12 cellular contexts compared by ENCODE assay signal in genomic region chr3:172918165-172918564, GRCh38.
DNase-seq lines count a peak whose midpoint lies in the region; ATAC-seq and TF ChIP-seq lines count a peak whose summit lies in the region.
"Had no signal": no experiment of that assay in that cellular context is flagged by ENCODE, and none has a peak within 500 bp of the region (broad histone marks: within the 10 kb centered on the region; RNA-seq: fewer than 3 reads in every experiment).

No MANE protein-coding gene starts in this region.

- H3K4me3 ChIP-seq in choroid plexus epithelial cell (ENCODE audit: low read depth, low read length) (no peak overlapping the region), mucosa of descending colon (no peak overlapping the region), testis (no peak overlapping the region)

- H3K4me1 ChIP-seq in mucosa of descending colon (ENCODE audit: low read depth): no peaks in the 10 kb centered on the region
- no peaks in the 10 kb centered on the region for H3K4me1 ChIP-seq in testis

- H3K36me3 ChIP-seq in mucosa of descending colon (ENCODE audit: low read depth) (no peaks in the 10 kb centered on the region), testis (ENCODE audit: low read depth, missing control alignments) (no peaks in the 10 kb centered on the region)

- no peaks in the 10 kb centered on the region for H3K9me3 ChIP-seq in mucosa of descending colon
- H3K9me3 ChIP-seq in testis: no peaks in the 10 kb centered on the region

- no peaks in the 10 kb centered on the region for H3K27me3 ChIP-seq in testis

- intact Hi-C loops in mucosa of descending colon (cut with DNase I, micrococcal nuclease): no loop called here
- intact Hi-C loops in testis (cut with DNase I; ENCODE audit: low total_unique reads): no loop called here

- TF ChIP-seq POLR2A in testis (IDR thresholded peaks at IDR 0.05): no peak

- TF ChIP-seq CTCF in choroid plexus epithelial cell (conservative IDR thresholded peaks at IDR 0.05; ENCODE audit: low read depth, low read length): no peak
- no peak for TF ChIP-seq CTCF in mucosa of descending colon (IDR thresholded peaks at IDR 0.05)
- TF ChIP-seq CTCF in testis (IDR thresholded peaks at IDR 0.05): no peak
- no peak for TF ChIP-seq CTCF in GM20000 (IDR thresholded peaks at IDR 0.05; ENCODE audit: extremely low read depth, missing control alignments)

- no peak overlapping the region for H3K27ac ChIP-seq in testis

- ATAC-seq in mucosa of descending colon (peak; percentile 56), GM18861 (IDR thresholded peaks at IDR 0.05; ENCODE audit: unreplicated experiment) (no peak)

- peak; percentile 54 for DNase-seq in Daoy (ENCODE audit: low read depth)
- DNase-seq in NCI-H2081 treated with DMSO at 0.1 percent for 48 hours (lab: John Stamatoyannopoulos, UW): peak; percentile 81
- peak; percentile 60 for DNase-seq in choroid plexus epithelial cell (ENCODE audit: low read depth)
- no peak for DNase-seq in mucosa of descending colon
- DNase-seq in testis: no peak
- DNase-seq in activated gamma-delta T cell (lab: John Stamatoyannopoulos, UW): no peak
- no peak for DNase-seq in GM20000 (ENCODE audit: low spot score)
- DNase-seq: activated CD4-positive, alpha-beta T cell treated with anti-CD3 and anti-CD28 coated beads, Interleukin-2, amount 50 U/mL, for 48 hours; DMS 273 treated with DMSO at 0.1 percent for 48 hours; retina; stimulated activated CD8-positive, alpha-beta memory T cell treated with anti-CD3 and anti-CD28 coated beads, Interleukin-4, amount 100 ng/mL, for 48 hours had no signal

- 21 to 33% methylated on average over 3 of the region's 3 CpGs for WGBS in testis, 2 donors

Comparison
In these comparisons a context has a peak if more than half of its experiments do, and no peak if none do; other contexts are left out.
1. DNase-seq: peak in Daoy (single experiment), NCI-H2081 treated with DMSO at 0.1 percent for 48 hours (single experiment) and choroid plexus epithelial cell (single experiment); none in mucosa of descending colon (0 of 3), testis (single experiment), activated gamma-delta T cell (single experiment) and GM20000 (single experiment).